ENCODE assay signal across 17 cellular contexts in the genomic region with DNA sequence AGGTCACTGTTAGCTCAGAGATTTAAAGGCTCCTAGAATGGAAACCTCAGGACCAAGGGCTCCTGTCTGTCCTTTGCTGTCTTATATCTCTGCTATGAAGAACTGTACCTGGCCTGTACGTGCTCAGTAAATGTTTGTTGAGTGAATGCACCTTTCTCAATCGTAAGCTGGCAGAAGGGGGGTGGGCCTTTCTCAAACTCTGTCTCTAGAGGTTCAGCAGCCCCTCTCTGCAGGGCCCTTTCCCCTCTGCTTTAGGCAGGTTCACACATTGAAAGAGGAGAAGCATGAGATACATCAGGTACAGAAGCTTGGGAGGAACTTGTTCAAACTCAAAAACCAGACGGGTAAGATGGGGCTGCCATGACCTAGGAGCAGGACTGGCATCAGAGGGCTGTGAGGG.
A peak's percentile ranks its signal among the peaks of the same experiment; 100 is the strongest.
DNase-seq lines count a peak whose midpoint lies in the region; ATAC-seq and TF ChIP-seq lines count a peak whose summit lies in the region.
"Had no signal": no experiment of that assay in that cellular context is flagged by ENCODE, and none has a peak within 500 bp of the region (broad histone marks: within the 10 kb centered on the region; RNA-seq: fewer than 3 reads in every experiment).

No MANE protein-coding gene starts in this region.

- DNase-seq in activated naive CD8-positive, alpha-beta T cell treated with anti-CD3 and anti-CD28 coated beads for 36 hours: no peak
- DNase-seq in activated naive CD8-positive, alpha-beta T cell treated with anti-CD3 and anti-CD28 coated beads, Interleukin-2, amount 50 U/mL, for 24 hours: no peak
- peak; percentile 8 for DNase-seq in H9
- peak; percentile 9 for DNase-seq in ecto neural progenitor cell (ENCODE audit: low spot score)
- DNase-seq in testis: peak; percentile 9
- no peak for DNase-seq in activated effector memory CD4-positive, alpha-beta T cell treated with anti-CD3 and anti-CD28 coated beads, Interleukin-2, amount 50 U/mL, for 16 hours
- DNase-seq in upper lobe of left lung: no peak
- DNase-seq: 8988T, Calu3, DMS79 treated with DMSO at 0.1 percent for 48 hours, GF-D8, GOT3, H7 had no signal

- no peak overlapping the region for H3K14ac ChIP-seq in H9 (ENCODE audit: insufficient read depth, low read length)

- H3K36me3 ChIP-seq in testis (ENCODE audit: low read depth, missing control alignments) (no peaks in the 10 kb centered on the region), upper lobe of left lung (no peaks in the 10 kb centered on the region)
- H3K36me3 ChIP-seq: BLaER1 had no signal

- H3K4me3 ChIP-seq in testis (no peak overlapping the region), upper lobe of left lung (no peak overlapping the region)
- H3K4me3 ChIP-seq: BLaER1 had no signal

- H2BK5ac ChIP-seq in H9 (ENCODE audit: insufficient read length, low read length): no peak overlapping the region

- H3K9me3 ChIP-seq in H9 (ENCODE audit: control insufficient read depth, low read depth, low read length) (no peaks in the 10 kb centered on the region), testis (no peaks in the 10 kb centered on the region), upper lobe of left lung (no peaks in the 10 kb centered on the region)
- H3K9me3 ChIP-seq: BLaER1 had no signal

- H2BK20ac ChIP-seq in H9 (ENCODE audit: low read depth, low read length, poor library complexity, severe bottlenecking): no peak overlapping the region

- no peak overlapping the region for H2AFZ ChIP-seq in H9 (ENCODE audit: low read length)

- no peak for TF ChIP-seq EP300 in upper lobe of left lung (IDR thresholded peaks at IDR 0.05)

- intact Hi-C loops in testis (cut with DNase I; ENCODE audit: low total_unique reads): no loop called here

- no peak overlapping the region for H3K23ac ChIP-seq in H9 (ENCODE audit: insufficient read length, low read depth, low read length)

- H3K4me2 ChIP-seq in H9 (ENCODE audit: insufficient read depth, insufficient read length, low read length): no peak overlapping the region
- H3K4me2 ChIP-seq: BLaER1 had no signal

- H3K9ac ChIP-seq in H9 (ENCODE audit: extremely low read depth, insufficient read length, low read length): no peak overlapping the region
- H3K9ac ChIP-seq: BLaER1 had no signal

- peaks cover 1% of the 10 kb centered on the region for H3K9me3 Mint-ChIP-seq in activated naive CD8-positive, alpha-beta T cell treated with anti-CD3 and anti-CD28 coated beads for 36 hours
- no peaks in the 10 kb centered on the region for H3K9me3 Mint-ChIP-seq in activated naive CD8-positive, alpha-beta T cell treated with anti-CD3 and anti-CD28 coated beads, Interleukin-2, amount 50 U/mL, for 24 hours
- H3K9me3 Mint-ChIP-seq in H9: peaks cover 3% of the 10 kb centered on the region in 2 experiments; a peak in 3 of 5 replicates

- H3K36me3 Mint-ChIP-seq in activated naive CD8-positive, alpha-beta T cell treated with anti-CD3 and anti-CD28 coated beads for 36 hours: no peaks in the 10 kb centered on the region
- H3K36me3 Mint-ChIP-seq in activated naive CD8-positive, alpha-beta T cell treated with anti-CD3 and anti-CD28 coated beads, Interleukin-2, amount 50 U/mL, for 24 hours (ENCODE audit: low read depth): no peaks in the 10 kb centered on the region
- H3K36me3 Mint-ChIP-seq in H9 (ENCODE audit: insufficient read depth in 1 of 3, low read depth in 3 of 3): peaks cover 0 to 1% (median 0%) of the 10 kb centered on the region in 3 experiments; a peak in 1 of 7 replicates
- H3K36me3 Mint-ChIP-seq: CD14-positive monocyte; CD8-positive, alpha-beta T cell had no signal

- no peaks in the 10 kb centered on the region for H3K79me1 ChIP-seq in H9 (ENCODE audit: insufficient read depth, low read depth, low read length, poor library complexity, severe bottlenecking)

- H3K4ac ChIP-seq in H9 (ENCODE audit: low read depth, low read length): no peak overlapping the region

- H3K27ac Mint-ChIP-seq in activated naive CD8-positive, alpha-beta T cell treated with anti-CD3 and anti-CD28 coated beads for 36 hours: peak overlapping the region; percentile 9
- H3K27ac Mint-ChIP-seq in activated naive CD8-positive, alpha-beta T cell treated with anti-CD3 and anti-CD28 coated beads, Interleukin-2, amount 50 U/mL, for 24 hours: no peak overlapping the region
- H3K27ac Mint-ChIP-seq in H9: peak overlapping the region in 1 of 3 experiments; percentile 42; a peak in 1 of 7 replicates
- H3K27ac Mint-ChIP-seq: CD14-positive monocyte; CD8-positive, alpha-beta T cell had no signal

- no peak overlapping the region for H3T11ph ChIP-seq in H9 (ENCODE audit: low read length)

- no peak overlapping the region for H4K91ac ChIP-seq in H9 (ENCODE audit: insufficient read length, low read depth, low read length)

- TF ChIP-seq CTCF in H9 (conservative IDR thresholded peaks at IDR 0.05) (no peak), testis (IDR thresholded peaks at IDR 0.05) (no peak), upper lobe of left lung (IDR thresholded peaks at IDR 0.05) (no peak)

- TF ChIP-seq POLR2A in testis (IDR thresholded peaks at IDR 0.05) (no peak), upper lobe of left lung (IDR thresholded peaks at IDR 0.05) (no peak)

- no peak overlapping the region for H3K56ac ChIP-seq in H9 (ENCODE audit: insufficient read length, low read depth, low read length)

- no peak overlapping the region for H4K5ac ChIP-seq in H9 (ENCODE audit: insufficient read length, low read depth, low read length)

- peaks cover 16% of the 10 kb centered on the region for H3K27me3 Mint-ChIP-seq in activated naive CD8-positive, alpha-beta T cell treated with anti-CD3 and anti-CD28 coated beads for 36 hours
- peaks cover 15% of the 10 kb centered on the region for H3K27me3 Mint-ChIP-seq in activated naive CD8-positive, alpha-beta T cell treated with anti-CD3 and anti-CD28 coated beads, Interleukin-2, amount 50 U/mL, for 24 hours
- H3K27me3 Mint-ChIP-seq in H9 (ENCODE audit: low read depth): peaks cover 33% of the 10 kb centered on the region

- no peak overlapping the region for H3K27ac ChIP-seq in H9 (ENCODE audit: insufficient read length, low read depth, low read length)
- H3K27ac ChIP-seq in testis: no peak overlapping the region
- no peak overlapping the region for H3K27ac ChIP-seq in upper lobe of left lung
- H3K27ac ChIP-seq: BLaER1 had no signal

- no peaks in the 10 kb centered on the region for H3K4me1 Mint-ChIP-seq in activated naive CD8-positive, alpha-beta T cell treated with anti-CD3 and anti-CD28 coated beads for 36 hours
- no peaks in the 10 kb centered on the region for H3K4me1 Mint-ChIP-seq in activated naive CD8-positive, alpha-beta T cell treated with anti-CD3 and anti-CD28 coated beads, Interleukin-2, amount 50 U/mL, for 24 hours
- no peaks in the 10 kb centered on the region for H3K4me1 Mint-ChIP-seq in H9
- H3K4me1 Mint-ChIP-seq: CD14-positive monocyte had no signal

- no peaks in the 10 kb centered on the region for H4K20me1 ChIP-seq in H9 (ENCODE audit: control insufficient read depth, insufficient read depth, insufficient read length)
- H4K20me1 ChIP-seq: BLaER1 had no signal

- H3K4me1 ChIP-seq in H9 (ENCODE audit: insufficient read depth, low read length): no peaks in the 10 kb centered on the region
- H3K4me1 ChIP-seq in testis: no peaks in the 10 kb centered on the region
- H3K4me1 ChIP-seq in upper lobe of left lung: no peaks in the 10 kb centered on the region

- no peak overlapping the region for H4K8ac ChIP-seq in H9 (replicated peaks; ENCODE audit: insufficient read length, low read depth, low read length)

- no peak overlapping the region for H3K4me3 Mint-ChIP-seq in activated naive CD8-positive, alpha-beta T cell treated with anti-CD3 and anti-CD28 coated beads for 36 hours
- no peak overlapping the region for H3K4me3 Mint-ChIP-seq in activated naive CD8-positive, alpha-beta T cell treated with anti-CD3 and anti-CD28 coated beads, Interleukin-2, amount 50 U/mL, for 24 hours
- H3K4me3 Mint-ChIP-seq in H9: no peak overlapping the region
- H3K4me3 Mint-ChIP-seq: CD14-positive monocyte; CD8-positive, alpha-beta T cell had no signal

- H3K18ac ChIP-seq in H9 (ENCODE audit: insufficient read length, low read depth, low read length): no peak overlapping the region

- no peaks in the 10 kb centered on the region for H3K23me2 ChIP-seq in H9 (ENCODE audit: insufficient read length, low read depth, low read length, poor library complexity, severe bottlenecking)

- H2BK15ac ChIP-seq in H9 (ENCODE audit: low read depth, low read length): no peak overlapping the region

- no peak overlapping the region for H2BK120ac ChIP-seq in H9 (ENCODE audit: low read depth, low read length, poor library complexity, severe bottlenecking)

- no peaks in the 10 kb centered on the region for H3K79me2 ChIP-seq in H9 (ENCODE audit: insufficient read depth, low read length)

- no peak overlapping the region for H2BK12ac ChIP-seq in H9 (ENCODE audit: insufficient read length, low read depth, low read length)

- H2AK5ac ChIP-seq in H9 (ENCODE audit: insufficient read length, low read length): no peak overlapping the region

- H3K27me3 ChIP-seq in H9 (ENCODE audit: insufficient read depth, low read length) (no peaks in the 10 kb centered on the region), testis (no peaks in the 10 kb centered on the region), upper lobe of left lung (no peaks in the 10 kb centered on the region)
- H3K27me3 ChIP-seq: BLaER1 had no signal

- no CpG with 5 or more reads among the region's 3 CpGs for WGBS in H9 (ENCODE audit: extremely low coverage, insufficient read length, low lambda C conversion rate)
- WGBS in testis, 2 donors: 75 to 77% methylated on average over 3 of the region's 3 CpGs
- 65 to 73% methylated on average over 2 to 3 of the region's 3 CpGs for WGBS in upper lobe of left lung, 2 donors

- ATAC-seq in activated naive CD8-positive, alpha-beta T cell treated with anti-CD3 and anti-CD28 coated beads, Interleukin-2, amount 50 U/mL, for 24 hours: no peak
- ATAC-seq in upper lobe of left lung (ENCODE audit: low FRiP score in 2 of 2): no peak
- ATAC-seq: CD8-positive, alpha-beta T cell; HepG2 had no signal

Comparison
In these comparisons a context has a peak if more than half of its experiments do, and no peak if none do; other contexts are left out.
1. DNase-seq: peak in H9 (single experiment), ecto neural progenitor cell (single experiment) and testis (single experiment); none in activated naive CD8-positive, alpha-beta T cell treated with anti-CD3 and anti-CD28 coated beads for 36 hours (single experiment), activated naive CD8-positive, alpha-beta T cell treated with anti-CD3 and anti-CD28 coated beads, Interleukin-2, amount 50 U/mL, for 24 hours (single experiment), activated effector memory CD4-positive, alpha-beta T cell treated with anti-CD3 and anti-CD28 coated beads, Interleukin-2, amount 50 U/mL, for 16 hours (single experiment) and upper lobe of left lung (0 of 2).